In the genomic region with DNA sequence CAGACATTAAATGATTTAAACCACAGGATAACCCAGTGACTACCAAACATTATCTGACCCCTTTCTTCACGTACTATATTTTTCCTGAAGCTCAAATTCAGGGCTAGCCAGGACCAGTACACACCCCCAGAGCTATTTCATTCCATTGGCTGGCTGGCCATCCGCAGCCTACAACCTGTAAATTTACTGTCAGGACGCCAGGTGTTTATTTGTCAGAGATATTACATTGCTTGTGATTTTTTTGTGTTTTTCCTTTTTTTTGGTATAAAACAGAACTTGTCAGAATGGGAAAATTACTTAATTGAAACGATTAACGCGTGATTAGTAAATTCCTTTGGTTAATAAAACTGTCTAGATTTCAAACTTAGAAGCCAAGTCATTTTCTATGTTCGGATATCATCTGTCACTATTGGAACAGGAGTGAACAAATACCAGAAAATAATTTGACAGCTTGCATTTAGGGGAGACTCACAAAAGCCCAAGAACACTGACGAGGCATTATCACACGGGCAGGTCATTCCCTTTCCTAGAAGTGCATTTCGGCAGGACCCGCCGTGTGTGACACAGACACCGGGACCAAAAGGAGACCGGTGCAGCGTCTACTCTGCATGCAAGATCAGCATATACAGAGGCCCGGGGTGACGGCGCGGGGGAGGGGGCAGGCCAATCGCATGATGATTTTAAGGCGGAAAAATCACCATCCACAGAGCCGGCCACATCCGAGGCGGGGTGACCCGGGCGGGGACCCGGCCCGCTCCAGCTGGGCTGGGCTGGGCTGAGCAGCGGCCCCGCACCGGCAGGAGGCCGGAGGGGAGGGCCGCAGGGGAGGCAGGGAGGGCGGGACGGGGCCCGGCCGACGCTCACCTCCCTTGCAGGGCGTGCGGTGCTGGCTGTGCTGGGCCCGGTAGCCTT, we compare ENCODE assay signal across 1 cellular context.
TF ChIP-seq lines count a peak whose summit lies in the region.

No MANE protein-coding gene starts in this region.

TF ChIP-seq in HepG2, 621 proteins besides CTCF, POLR2A, EP300 and RAD21 (continued from another document and continues in another):
- TF ChIP-seq, protein P1, sequence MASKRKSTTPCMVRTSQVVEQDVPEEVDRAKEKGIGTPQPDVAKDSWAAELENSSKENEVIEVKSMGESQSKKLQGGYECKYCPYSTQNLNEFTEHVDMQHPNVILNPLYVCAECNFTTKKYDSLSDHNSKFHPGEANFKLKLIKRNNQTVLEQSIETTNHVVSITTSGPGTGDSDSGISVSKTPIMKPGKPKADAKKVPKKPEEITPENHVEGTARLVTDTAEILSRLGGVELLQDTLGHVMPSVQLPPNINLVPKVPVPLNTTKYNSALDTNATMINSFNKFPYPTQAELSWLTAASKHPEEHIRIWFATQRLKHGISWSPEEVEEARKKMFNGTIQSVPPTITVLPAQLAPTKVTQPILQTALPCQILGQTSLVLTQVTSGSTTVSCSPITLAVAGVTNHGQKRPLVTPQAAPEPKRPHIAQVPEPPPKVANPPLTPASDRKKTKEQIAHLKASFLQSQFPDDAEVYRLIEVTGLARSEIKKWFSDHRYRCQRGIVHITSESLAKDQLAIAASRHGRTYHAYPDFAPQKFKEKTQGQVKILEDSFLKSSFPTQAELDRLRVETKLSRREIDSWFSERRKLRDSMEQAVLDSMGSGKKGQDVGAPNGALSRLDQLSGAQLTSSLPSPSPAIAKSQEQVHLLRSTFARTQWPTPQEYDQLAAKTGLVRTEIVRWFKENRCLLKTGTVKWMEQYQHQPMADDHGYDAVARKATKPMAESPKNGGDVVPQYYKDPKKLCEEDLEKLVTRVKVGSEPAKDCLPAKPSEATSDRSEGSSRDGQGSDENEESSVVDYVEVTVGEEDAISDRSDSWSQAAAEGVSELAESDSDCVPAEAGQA (IDR thresholded peaks at IDR 0.05; ENCODE audit: low read depth), result no peak
- TF ChIP-seq, protein P1 (CRISPR knock-in tag; IDR thresholded peaks at IDR 0.05; ENCODE audit: borderline replicate concordance), result 0 out of 2 replicates have a peak, but pooled peaks have one; percentile 5
- TF ChIP-seq ISL2 (CRISPR knock-in tag; IDR thresholded peaks at IDR 0.05) (0 out of 2 replicates have a peak, but pooled peaks have one; percentile 11), ZNF20 (CRISPR knock-in tag; IDR thresholded peaks at IDR 0.05) (0 out of 2 replicates have a peak, but pooled peaks have one; percentile 71), ZFP1 (CRISPR knock-in tag; IDR thresholded peaks at IDR 0.05) (no peak), ZSCAN29 (CRISPR knock-in tag; conservative IDR thresholded peaks at IDR 0.05) (0 out of 2 replicates have a peak, but pooled peaks have one; percentile 13), SMC3 (IDR thresholded peaks at IDR 0.05; ENCODE audit: low read length) (no peak), MAFG (CRISPR knock-in tag; IDR thresholded peaks at IDR 0.05) (0 out of 2 replicates have a peak, but pooled peaks have one; percentile 10), POLR2AphosphoS5 (IDR thresholded peaks at IDR 0.05; ENCODE audit: low read depth, low read length) (no peak), TARDBP (CRISPR knock-in tag; IDR thresholded peaks at IDR 0.05) (0 out of 2 replicates have a peak, but pooled peaks have one; percentile 4), NFKB2 (CRISPR knock-in tag; IDR thresholded peaks at IDR 0.05; ENCODE audit: borderline replicate concordance) (no peak), SAP130 (CRISPR knock-in tag; IDR thresholded peaks at IDR 0.05; ENCODE audit: low read depth) (peak; percentile 14; the same call in 1 of the 2 replicates), ZNF333 (CRISPR knock-in tag; IDR thresholded peaks at IDR 0.05; ENCODE audit: borderline replicate concordance) (no peak), RFX3 (CRISPR knock-in tag; IDR thresholded peaks at IDR 0.05) (no peak), ZNF3 (CRISPR knock-in tag; IDR thresholded peaks at IDR 0.05) (no peak), ZNF747 (CRISPR knock-in tag; IDR thresholded peaks at IDR 0.05; ENCODE audit: borderline replicate concordance) (no peak; the same call in 1 of the 2 replicates), GTF3A (CRISPR knock-in tag; conservative IDR thresholded peaks at IDR 0.05) (peak; percentile 44; the same call in 1 of the 2 replicates), ATF7-NPFF (CRISPR knock-in tag; IDR thresholded peaks at IDR 0.05; ENCODE audit: low read depth) (no peak), MAFF (IDR thresholded peaks at IDR 0.05; ENCODE audit: low read depth, low read length) (peak; percentile 70), SOX6 (IDR thresholded peaks at IDR 0.05) (no peak), SOX6 (CRISPR knock-in tag; IDR thresholded peaks at IDR 0.05) (0 out of 2 replicates have a peak, but pooled peaks have one; percentile 2), MBD4 (IDR thresholded peaks at IDR 0.05; ENCODE audit: borderline replicate concordance, low read length) (peak; percentile 6; the same call in 1 of the 2 replicates), HOXA5 (CRISPR knock-in tag; IDR thresholded peaks at IDR 0.05) (no peak), POLR2G (IDR thresholded peaks at IDR 0.05; ENCODE audit: low read depth, low read length) (no peak), ZNF143 (CRISPR knock-in tag; IDR thresholded peaks at IDR 0.05) (no peak), ZNF160 (CRISPR knock-in tag; IDR thresholded peaks at IDR 0.05) (no peak), U2AF1 (optimal IDR thresholded peaks at IDR 0.05; ENCODE audit: low read depth, low read length) (no peak), PLRG1 (conservative IDR thresholded peaks at IDR 0.05) (no peak), AGO2 (optimal IDR thresholded peaks at IDR 0.05; ENCODE audit: low read depth, low read length) (peak; percentile 97), PHF21A (CRISPR knock-in tag; IDR thresholded peaks at IDR 0.05) (no peak), ZNF317 (CRISPR knock-in tag; IDR thresholded peaks at IDR 0.05) (no peak)
- TF ChIP-seq, protein P2, sequence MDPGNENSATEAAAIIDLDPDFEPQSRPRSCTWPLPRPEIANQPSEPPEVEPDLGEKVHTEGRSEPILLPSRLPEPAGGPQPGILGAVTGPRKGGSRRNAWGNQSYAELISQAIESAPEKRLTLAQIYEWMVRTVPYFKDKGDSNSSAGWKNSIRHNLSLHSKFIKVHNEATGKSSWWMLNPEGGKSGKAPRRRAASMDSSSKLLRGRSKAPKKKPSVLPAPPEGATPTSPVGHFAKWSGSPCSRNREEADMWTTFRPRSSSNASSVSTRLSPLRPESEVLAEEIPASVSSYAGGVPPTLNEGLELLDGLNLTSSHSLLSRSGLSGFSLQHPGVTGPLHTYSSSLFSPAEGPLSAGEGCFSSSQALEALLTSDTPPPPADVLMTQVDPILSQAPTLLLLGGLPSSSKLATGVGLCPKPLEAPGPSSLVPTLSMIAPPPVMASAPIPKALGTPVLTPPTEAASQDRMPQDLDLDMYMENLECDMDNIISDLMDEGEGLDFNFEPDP (CRISPR knock-in tag; conservative IDR thresholded peaks at IDR 0.05), result no peak
- TF ChIP-seq, protein P3, sequence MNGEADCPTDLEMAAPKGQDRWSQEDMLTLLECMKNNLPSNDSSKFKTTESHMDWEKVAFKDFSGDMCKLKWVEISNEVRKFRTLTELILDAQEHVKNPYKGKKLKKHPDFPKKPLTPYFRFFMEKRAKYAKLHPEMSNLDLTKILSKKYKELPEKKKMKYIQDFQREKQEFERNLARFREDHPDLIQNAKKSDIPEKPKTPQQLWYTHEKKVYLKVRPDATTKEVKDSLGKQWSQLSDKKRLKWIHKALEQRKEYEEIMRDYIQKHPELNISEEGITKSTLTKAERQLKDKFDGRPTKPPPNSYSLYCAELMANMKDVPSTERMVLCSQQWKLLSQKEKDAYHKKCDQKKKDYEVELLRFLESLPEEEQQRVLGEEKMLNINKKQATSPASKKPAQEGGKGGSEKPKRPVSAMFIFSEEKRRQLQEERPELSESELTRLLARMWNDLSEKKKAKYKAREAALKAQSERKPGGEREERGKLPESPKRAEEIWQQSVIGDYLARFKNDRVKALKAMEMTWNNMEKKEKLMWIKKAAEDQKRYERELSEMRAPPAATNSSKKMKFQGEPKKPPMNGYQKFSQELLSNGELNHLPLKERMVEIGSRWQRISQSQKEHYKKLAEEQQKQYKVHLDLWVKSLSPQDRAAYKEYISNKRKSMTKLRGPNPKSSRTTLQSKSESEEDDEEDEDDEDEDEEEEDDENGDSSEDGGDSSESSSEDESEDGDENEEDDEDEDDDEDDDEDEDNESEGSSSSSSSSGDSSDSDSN (CRISPR knock-in tag; IDR thresholded peaks at IDR 0.05), result 0 out of 2 replicates have a peak, but pooled peaks have one; percentile 81
- TF ChIP-seq, protein P4, sequence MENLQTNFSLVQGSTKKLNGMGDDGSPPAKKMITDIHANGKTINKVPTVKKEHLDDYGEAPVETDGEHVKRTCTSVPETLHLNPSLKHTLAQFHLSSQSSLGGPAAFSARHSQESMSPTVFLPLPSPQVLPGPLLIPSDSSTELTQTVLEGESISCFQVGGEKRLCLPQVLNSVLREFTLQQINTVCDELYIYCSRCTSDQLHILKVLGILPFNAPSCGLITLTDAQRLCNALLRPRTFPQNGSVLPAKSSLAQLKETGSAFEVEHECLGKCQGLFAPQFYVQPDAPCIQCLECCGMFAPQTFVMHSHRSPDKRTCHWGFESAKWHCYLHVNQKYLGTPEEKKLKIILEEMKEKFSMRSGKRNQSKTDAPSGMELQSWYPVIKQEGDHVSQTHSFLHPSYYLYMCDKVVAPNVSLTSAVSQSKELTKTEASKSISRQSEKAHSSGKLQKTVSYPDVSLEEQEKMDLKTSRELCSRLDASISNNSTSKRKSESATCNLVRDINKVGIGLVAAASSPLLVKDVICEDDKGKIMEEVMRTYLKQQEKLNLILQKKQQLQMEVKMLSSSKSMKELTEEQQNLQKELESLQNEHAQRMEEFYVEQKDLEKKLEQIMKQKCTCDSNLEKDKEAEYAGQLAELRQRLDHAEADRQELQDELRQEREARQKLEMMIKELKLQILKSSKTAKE (CRISPR knock-in tag; IDR thresholded peaks at IDR 0.05; ENCODE audit: borderline replicate concordance), result no peak
- TF ChIP-seq, protein P5, sequence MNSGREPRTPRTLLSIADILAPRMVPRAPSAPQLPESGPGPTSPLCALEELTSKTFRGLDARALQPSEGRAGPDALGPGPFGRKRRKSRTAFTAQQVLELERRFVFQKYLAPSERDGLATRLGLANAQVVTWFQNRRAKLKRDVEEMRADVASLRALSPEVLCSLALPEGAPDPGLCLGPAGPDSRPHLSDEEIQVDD (CRISPR knock-in tag; IDR thresholded peaks at IDR 0.05; ENCODE audit: borderline replicate concordance), result no peak
- TF ChIP-seq, protein P6, sequence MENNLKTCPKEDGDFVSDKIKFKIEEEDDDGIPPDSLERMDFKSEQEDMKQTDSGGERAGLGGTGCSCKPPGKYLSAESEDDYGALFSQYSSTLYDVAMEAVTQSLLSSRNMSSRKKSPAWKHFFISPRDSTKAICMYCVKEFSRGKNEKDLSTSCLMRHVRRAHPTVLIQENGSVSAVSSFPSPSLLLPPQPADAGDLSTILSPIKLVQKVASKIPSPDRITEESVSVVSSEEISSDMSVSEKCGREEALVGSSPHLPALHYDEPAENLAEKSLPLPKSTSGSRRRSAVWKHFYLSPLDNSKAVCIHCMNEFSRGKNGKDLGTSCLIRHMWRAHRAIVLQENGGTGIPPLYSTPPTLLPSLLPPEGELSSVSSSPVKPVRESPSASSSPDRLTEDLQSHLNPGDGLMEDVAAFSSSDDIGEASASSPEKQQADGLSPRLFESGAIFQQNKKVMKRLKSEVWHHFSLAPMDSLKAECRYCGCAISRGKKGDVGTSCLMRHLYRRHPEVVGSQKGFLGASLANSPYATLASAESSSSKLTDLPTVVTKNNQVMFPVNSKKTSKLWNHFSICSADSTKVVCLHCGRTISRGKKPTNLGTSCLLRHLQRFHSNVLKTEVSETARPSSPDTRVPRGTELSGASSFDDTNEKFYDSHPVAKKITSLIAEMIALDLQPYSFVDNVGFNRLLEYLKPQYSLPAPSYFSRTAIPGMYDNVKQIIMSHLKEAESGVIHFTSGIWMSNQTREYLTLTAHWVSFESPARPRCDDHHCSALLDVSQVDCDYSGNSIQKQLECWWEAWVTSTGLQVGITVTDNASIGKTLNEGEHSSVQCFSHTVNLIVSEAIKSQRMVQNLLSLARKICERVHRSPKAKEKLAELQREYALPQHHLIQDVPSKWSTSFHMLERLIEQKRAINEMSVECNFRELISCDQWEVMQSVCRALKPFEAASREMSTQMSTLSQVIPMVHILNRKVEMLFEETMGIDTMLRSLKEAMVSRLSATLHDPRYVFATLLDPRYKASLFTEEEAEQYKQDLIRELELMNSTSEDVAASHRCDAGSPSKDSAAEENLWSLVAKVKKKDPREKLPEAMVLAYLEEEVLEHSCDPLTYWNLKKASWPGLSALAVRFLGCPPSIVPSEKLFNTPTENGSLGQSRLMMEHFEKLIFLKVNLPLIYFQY (CRISPR knock-in tag; IDR thresholded peaks at IDR 0.05; ENCODE audit: borderline replicate concordance), result no peak
